Comparison of ENCODE assay signal across 8 cellular contexts in the genomic region with DNA sequence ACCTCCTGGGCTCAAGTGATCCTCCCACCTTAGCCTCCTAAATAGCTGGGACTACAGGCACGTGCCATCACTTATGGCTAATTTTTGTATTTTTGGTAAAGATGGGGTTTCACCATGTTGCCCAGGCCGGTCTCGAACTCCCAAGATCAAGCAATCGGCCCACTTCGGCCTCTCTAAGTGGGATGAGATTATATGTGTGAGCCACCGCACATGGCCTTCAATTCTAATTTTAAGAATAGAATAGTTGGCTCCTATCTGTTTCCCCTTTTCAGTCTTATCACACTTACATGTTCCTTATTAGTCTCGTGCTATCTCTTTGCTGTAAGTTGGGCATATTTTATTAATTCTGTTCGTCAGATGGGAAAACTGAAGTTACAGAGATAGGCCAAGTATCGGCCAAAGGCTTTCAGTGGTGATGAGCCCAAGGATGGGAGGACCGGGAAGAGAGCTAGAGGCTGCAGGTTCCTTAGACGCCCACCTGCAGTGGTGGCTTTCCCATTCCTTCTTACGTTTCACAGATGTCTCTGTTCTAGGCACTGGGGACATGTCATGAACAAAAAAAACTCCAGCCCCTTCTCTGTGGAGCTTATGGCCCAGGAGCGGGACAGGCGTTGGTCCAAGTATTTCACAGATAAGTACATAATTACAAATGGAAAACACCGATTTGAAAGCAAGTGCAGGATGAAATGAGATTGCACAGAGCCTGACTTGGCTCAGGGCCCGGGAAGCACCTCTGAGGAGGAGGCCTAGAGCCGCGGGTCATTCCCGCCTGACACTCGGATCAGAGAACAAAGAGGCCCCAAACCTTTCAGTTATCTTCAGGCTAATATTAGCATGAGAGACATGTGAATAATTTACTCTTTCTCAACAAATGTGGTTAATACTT.
DNase-seq lines count a peak whose midpoint lies in the region; ATAC-seq and TF ChIP-seq lines count a peak whose summit lies in the region.

No MANE protein-coding gene starts in this region.

- peaks cover 17% of the 10 kb centered on the region for H3K4me1 ChIP-seq in psoas muscle

- intact Hi-C loops in psoas muscle (cut with DNase I), result no loop called here

- 73 to 75% (median 75%) methylated on average over 20 of the region's 20 CpGs for WGBS in psoas muscle, 3 donors

- ATAC-seq in GM21723 (IDR thresholded peaks at IDR 0.05; ENCODE audit: unreplicated experiment) (peak; percentile 53), psoas muscle (peak in 2 of 4 donors; percentile 15 to 22), GM21515 (IDR thresholded peaks at IDR 0.05; ENCODE audit: unreplicated experiment) (no peak)

- no peak for TF ChIP-seq CTCF in coronary artery (IDR thresholded peaks at IDR 0.05)
- TF ChIP-seq CTCF in psoas muscle (IDR thresholded peaks at IDR 0.05), result no peak

- DNase-seq in A172 (ENCODE audit: low spot score) (peak; percentile 18), NCI-H2227 treated with DMSO at 0.1 percent for 48 hours (lab: John Stamatoyannopoulos, UW) (peak; percentile 94), coronary artery (ENCODE audit: low spot score) (peak; percentile 71), psoas muscle (no peak), hippocampal formation (lab: John Stamatoyannopoulos, UW) (no peak)
- no peak for DNase-seq in stimulated activated CD4-positive, alpha-beta T cell treated with anti-CD3 and anti-CD28 coated beads, Interleukin-1b, Interleukin-23, amount 100 ng/mL, for 48 hours

- H3K9me3 ChIP-seq in psoas muscle, result no peaks in the 10 kb centered on the region

- H3K27me3 ChIP-seq in psoas muscle (ENCODE audit: insufficient read depth in 3 of 3, low read length in 2 of 3), result no peaks in the 10 kb centered on the region

- no peaks in the 10 kb centered on the region for H3K36me3 ChIP-seq in psoas muscle (ENCODE audit: insufficient read depth in 1 of 2, low read depth in 1 of 2)

- H3K27ac ChIP-seq in coronary artery (peak overlapping the region; percentile 84 to 85), psoas muscle (peak overlapping the region; percentile 49)

- H3K4me3 ChIP-seq in coronary artery (no peak overlapping the region), psoas muscle (no peak overlapping the region)

Comparison
In these comparisons a context has a peak if more than half of its experiments do, and no peak if none do; other contexts are left out.
1. DNase-seq: peak in A172 (single experiment), NCI-H2227 treated with DMSO at 0.1 percent for 48 hours (single experiment) and coronary artery (single experiment); none in psoas muscle (0 of 2), stimulated activated CD4-positive, alpha-beta T cell treated with anti-CD3 and anti-CD28 coated beads, Interleukin-1b, Interleukin-23, amount 100 ng/mL, for 48 hours (single experiment) and hippocampal formation (0 of 2).